18 cellular contexts compared by ENCODE assay signal in the genomic region with DNA sequence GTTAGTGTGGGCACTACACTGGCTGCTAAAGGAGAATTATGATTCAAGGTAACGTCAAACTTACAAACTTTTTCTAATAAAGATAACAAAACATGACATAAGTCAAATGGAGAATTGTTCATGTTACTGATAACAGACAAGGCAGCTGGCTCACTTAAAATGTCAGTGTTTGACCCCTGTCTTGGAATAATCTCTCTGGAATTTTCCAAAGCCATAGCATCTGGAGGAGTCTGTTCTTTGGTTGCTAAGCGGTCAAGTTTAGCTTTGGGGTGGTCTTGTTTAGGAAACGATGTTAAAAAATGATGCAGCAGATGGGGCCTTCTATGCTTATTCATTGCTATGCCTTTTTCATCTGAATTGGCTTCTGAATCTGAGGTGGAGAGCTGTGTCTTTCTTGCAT. TPM values are rescaled to one million over a fixed set of nuclear protein-coding genes. Genes with fewer than 3 reads are reported as not detected.
DNase-seq lines count a peak whose midpoint lies in the region; TF ChIP-seq lines count a peak whose summit lies in the region.
"Had no signal": no experiment of that assay in that cellular context is flagged by ENCODE, and none has a peak within 500 bp of the region (broad histone marks: within the 10 kb centered on the region; RNA-seq: fewer than 3 reads in every experiment).

No MANE protein-coding gene starts in this region.

- no peak overlapping the region for H2AFZ ChIP-seq in smooth muscle cell (ENCODE audit: low read depth)

- H3K36me3 Mint-ChIP-seq in activated T-helper 2 cell treated with anti-CD3 and anti-CD28 coated beads, Interferon-gamma antibody, Interleukin-2, Interleukin-4, amounts not matched to agents 10 μg/mL and 5 μg/mL and 100 μg/mL, durations not matched to agents 14 hours and 24 hours and 36 hours (ENCODE audit: low read depth), result peaks cover 44% of the 10 kb centered on the region

- peak overlapping the region; percentile 22 for H3K4me2 ChIP-seq in smooth muscle cell

- in situ Hi-C loops in GM13977 (cut with MboI; ENCODE audit: low pct_unique_long_range_greater_than_20kb, low sequenced_read_pairs, unreplicated experiment), result no loop called here

- POLR2A ChIA-PET in HEK293 (lab: Yijun Ruan, JAX), result no interaction called here

- no peaks in the 10 kb centered on the region for H3K9me3 Mint-ChIP-seq in activated T-helper 2 cell treated with anti-CD3 and anti-CD28 coated beads, Interferon-gamma antibody, Interleukin-2, Interleukin-4, amounts not matched to agents 10 μg/mL and 5 μg/mL and 100 μg/mL, durations not matched to agents 14 hours and 24 hours and 36 hours
- H3K9me3 Mint-ChIP-seq: CD4-positive, CD25-positive, alpha-beta regulatory T cell; H9 had no signal

- no peaks in the 10 kb centered on the region for H3K79me2 ChIP-seq in smooth muscle cell (ENCODE audit: low read depth)

- 30% methylated on average over 3 of the region's 3 CpGs for WGBS in smooth muscle cell (ENCODE audit: low lambda C conversion rate)

- H3K27ac Mint-ChIP-seq in activated T-helper 2 cell treated with anti-CD3 and anti-CD28 coated beads, Interferon-gamma antibody, Interleukin-2, Interleukin-4, amounts not matched to agents 10 μg/mL and 5 μg/mL and 100 μg/mL, durations not matched to agents 14 hours and 24 hours and 36 hours, result peak overlapping the region; percentile 5
- H3K27ac Mint-ChIP-seq: CD4-positive, CD25-positive, alpha-beta regulatory T cell; H9 had no signal

- H3K4me1 ChIP-seq in HEK293 (ENCODE audit: control insufficient read depth, insufficient read depth, low read length) (peaks cover 2% of the 10 kb centered on the region; the same call in 1 of the 2 replicates), smooth muscle cell (ENCODE audit: low read depth) (no peaks in the 10 kb centered on the region)

- no peaks in the 10 kb centered on the region for H3K9me3 ChIP-seq in HEK293 (ENCODE audit: control insufficient read depth, insufficient read depth, low read depth, low read length)
- no peaks in the 10 kb centered on the region for H3K9me3 ChIP-seq in smooth muscle cell (replicated peaks; ENCODE audit: low read depth)

- H3K4me3 ChIP-seq in HEK293 (ENCODE audit: low read depth, low read length) (no peak overlapping the region), fibroblast of the aortic adventitia (ENCODE audit: low read depth, low read length) (no peak overlapping the region), smooth muscle cell (no peak overlapping the region)
- H3K4me3 ChIP-seq: K562 had no signal

- H3K4me1 Mint-ChIP-seq in activated T-helper 2 cell treated with anti-CD3 and anti-CD28 coated beads, Interferon-gamma antibody, Interleukin-2, Interleukin-4, amounts not matched to agents 10 μg/mL and 5 μg/mL and 100 μg/mL, durations not matched to agents 14 hours and 24 hours and 36 hours (ENCODE audit: low read depth), result no peaks in the 10 kb centered on the region

- TF ChIP-seq CTCF in HEK293 (tag by site-specific recombination; IDR thresholded peaks at IDR 0.05), result no peak
- TF ChIP-seq CTCF in fibroblast of the aortic adventitia (IDR thresholded peaks at IDR 0.05; ENCODE audit: insufficient read depth, low read length), result no peak
- TF ChIP-seq CTCF in smooth muscle cell (IDR thresholded peaks at IDR 0.05; ENCODE audit: borderline replicate concordance, insufficient read depth, poor library complexity, severe bottlenecking), result no peak
- no peak for TF ChIP-seq CTCF in GM13977 (IDR thresholded peaks at IDR 0.05; ENCODE audit: extremely low read depth, insufficient read depth, missing control alignments)

- CTCF ChIA-PET in HEK293 (lab: Yijun Ruan, JAX), result no interaction called here

- DNase-seq in activated T-helper 2 cell treated with anti-CD3 and anti-CD28 coated beads, Interferon-gamma antibody, Interleukin-2, Interleukin-4, amounts not matched to agents 10 μg/mL and 5 μg/mL and 100 μg/mL, durations not matched to agents 14 hours and 24 hours and 36 hours (ENCODE audit: low spot score), result no peak
- DNase-seq in fibroblast of the aortic adventitia (ENCODE audit: low read depth) (peak; percentile 58), smooth muscle cell (lab: John Stamatoyannopoulos, UW; ENCODE audit: unreplicated experiment) (no peak), NCI-H1436 treated with DMSO at 0.1 percent for 48 hours (lab: John Stamatoyannopoulos, UW) (no peak), germinal center (ENCODE audit: low spot score) (no peak), GM13977 (ENCODE audit: low spot score) (no peak)
- DNase-seq: AML-193; CD4-positive, CD25-positive, alpha-beta regulatory T cell; EL; H9; NCI-H1048; NCI-H146; NCI-H2081; NCI-H510A treated with DMSO at 0.1 percent for 48 hours; NCI-H82; PC-3 had no signal

- no peaks in the 10 kb centered on the region for H3K27me3 Mint-ChIP-seq in activated T-helper 2 cell treated with anti-CD3 and anti-CD28 coated beads, Interferon-gamma antibody, Interleukin-2, Interleukin-4, amounts not matched to agents 10 μg/mL and 5 μg/mL and 100 μg/mL, durations not matched to agents 14 hours and 24 hours and 36 hours (ENCODE audit: low read depth)
- H3K27me3 Mint-ChIP-seq: CD4-positive, CD25-positive, alpha-beta regulatory T cell had no signal

- H3K27ac ChIP-seq in HEK293 (ENCODE audit: extremely low read depth, low read depth, low read length) (no peak overlapping the region), smooth muscle cell (ENCODE audit: low read depth) (peak overlapping the region; percentile 5)

- intact Hi-C loops in activated T-helper 2 cell treated with anti-CD3 and anti-CD28 coated beads, Interferon-gamma antibody, Interleukin-2, Interleukin-4, amounts not matched to agents 10 μg/mL and 5 μg/mL and 100 μg/mL, durations not matched to agents 14 hours and 24 hours and 36 hours (cut with micrococcal nuclease), result no loop called here

- H3K27me3 ChIP-seq in smooth muscle cell (ENCODE audit: low read depth), result no peaks in the 10 kb centered on the region

- H3K9ac ChIP-seq in smooth muscle cell (ENCODE audit: low read depth), result no peak overlapping the region

- H3K4me3 Mint-ChIP-seq in activated T-helper 2 cell treated with anti-CD3 and anti-CD28 coated beads, Interferon-gamma antibody, Interleukin-2, Interleukin-4, amounts not matched to agents 10 μg/mL and 5 μg/mL and 100 μg/mL, durations not matched to agents 14 hours and 24 hours and 36 hours (ENCODE audit: low read depth), result no peak overlapping the region
- H3K4me3 Mint-ChIP-seq: CD4-positive, CD25-positive, alpha-beta regulatory T cell; H9 had no signal

- H3K36me3 ChIP-seq in HEK293 (ENCODE audit: control insufficient read depth in 2 of 2, insufficient read depth in 1 of 2, low read length in 2 of 2), result no peaks in the 10 kb centered on the region
- no peaks in the 10 kb centered on the region for H3K36me3 ChIP-seq in smooth muscle cell (ENCODE audit: low read depth)

- H4K20me1 ChIP-seq in smooth muscle cell (ENCODE audit: low read depth), result no peaks in the 10 kb centered on the region

- peaks cover 8% of the 10 kb centered on the region for H3F3A ChIP-seq in smooth muscle cell (ENCODE audit: low read depth)

TF ChIP-seq in HEK293, 187 proteins besides CTCF, POLR2A, EP300 and RAD21:
- TF ChIP-seq ZNF701 (tag by site-specific recombination; IDR thresholded peaks at IDR 0.05) (no peak), ZNF132 (tag by site-specific recombination; IDR thresholded peaks at IDR 0.05; ENCODE audit: borderline replicate concordance) (no peak), ZNF24 (tag by site-specific recombination; IDR thresholded peaks at IDR 0.05) (no peak)
- TF ChIP-seq, protein P1, sequence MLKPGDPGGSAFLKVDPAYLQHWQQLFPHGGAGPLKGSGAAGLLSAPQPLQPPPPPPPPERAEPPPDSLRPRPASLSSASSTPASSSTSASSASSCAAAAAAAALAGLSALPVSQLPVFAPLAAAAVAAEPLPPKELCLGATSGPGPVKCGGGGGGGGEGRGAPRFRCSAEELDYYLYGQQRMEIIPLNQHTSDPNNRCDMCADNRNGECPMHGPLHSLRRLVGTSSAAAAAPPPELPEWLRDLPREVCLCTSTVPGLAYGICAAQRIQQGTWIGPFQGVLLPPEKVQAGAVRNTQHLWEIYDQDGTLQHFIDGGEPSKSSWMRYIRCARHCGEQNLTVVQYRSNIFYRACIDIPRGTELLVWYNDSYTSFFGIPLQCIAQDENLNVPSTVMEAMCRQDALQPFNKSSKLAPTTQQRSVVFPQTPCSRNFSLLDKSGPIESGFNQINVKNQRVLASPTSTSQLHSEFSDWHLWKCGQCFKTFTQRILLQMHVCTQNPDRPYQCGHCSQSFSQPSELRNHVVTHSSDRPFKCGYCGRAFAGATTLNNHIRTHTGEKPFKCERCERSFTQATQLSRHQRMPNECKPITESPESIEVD (tag by site-specific recombination; IDR thresholded peaks at IDR 0.05), result peak; percentile 48; the same call in 1 of the 2 replicates
- TF ChIP-seq, protein P2, sequence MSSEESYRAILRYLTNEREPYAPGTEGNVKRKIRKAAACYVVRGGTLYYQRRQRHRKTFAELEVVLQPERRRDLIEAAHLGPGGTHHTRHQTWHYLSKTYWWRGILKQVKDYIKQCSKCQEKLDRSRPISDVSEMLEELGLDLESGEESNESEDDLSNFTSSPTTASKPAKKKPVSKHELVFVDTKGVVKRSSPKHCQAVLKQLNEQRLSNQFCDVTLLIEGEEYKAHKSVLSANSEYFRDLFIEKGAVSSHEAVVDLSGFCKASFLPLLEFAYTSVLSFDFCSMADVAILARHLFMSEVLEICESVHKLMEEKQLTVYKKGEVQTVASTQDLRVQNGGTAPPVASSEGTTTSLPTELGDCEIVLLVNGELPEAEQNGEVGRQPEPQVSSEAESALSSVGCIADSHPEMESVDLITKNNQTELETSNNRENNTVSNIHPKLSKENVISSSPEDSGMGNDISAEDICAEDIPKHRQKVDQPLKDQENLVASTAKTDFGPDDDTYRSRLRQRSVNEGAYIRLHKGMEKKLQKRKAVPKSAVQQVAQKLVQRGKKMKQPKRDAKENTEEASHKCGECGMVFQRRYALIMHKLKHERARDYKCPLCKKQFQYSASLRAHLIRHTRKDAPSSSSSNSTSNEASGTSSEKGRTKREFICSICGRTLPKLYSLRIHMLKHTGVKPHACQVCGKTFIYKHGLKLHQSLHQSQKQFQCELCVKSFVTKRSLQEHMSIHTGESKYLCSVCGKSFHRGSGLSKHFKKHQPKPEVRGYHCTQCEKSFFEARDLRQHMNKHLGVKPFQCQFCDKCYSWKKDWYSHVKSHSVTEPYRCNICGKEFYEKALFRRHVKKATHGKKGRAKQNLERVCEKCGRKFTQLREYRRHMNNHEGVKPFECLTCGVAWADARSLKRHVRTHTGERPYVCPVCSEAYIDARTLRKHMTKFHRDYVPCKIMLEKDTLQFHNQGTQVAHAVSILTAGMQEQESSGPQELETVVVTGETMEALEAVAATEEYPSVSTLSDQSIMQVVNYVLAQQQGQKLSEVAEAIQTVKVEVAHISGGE (tag by site-specific recombination; conservative IDR thresholded peaks at IDR 0.05; ENCODE audit: low read depth), result no peak

RNA-seq across cellular contexts. Expression of gene LYST, which starts 56.8 kb away (rescaled TPM):
- total RNA-seq in activated T-helper 2 cell treated with anti-CD3 and anti-CD28 coated beads, Interferon-gamma antibody, Interleukin-2, Interleukin-4, amounts not matched to agents 10 μg/mL and 5 μg/mL and 100 μg/mL, durations not matched to agents 14 hours and 24 hours and 36 hours, result 98.6 and 110 TPM in 2 replicates
- 28.1 and 30.4 TPM in 2 replicates for total RNA-seq in fibroblast of the aortic adventitia (ENCODE audit: low replicate concordance)
- 13.5 and 18.8 TPM in 2 replicates for total RNA-seq in smooth muscle cell
- polyA plus RNA-seq in smooth muscle cell, result 2.2 and 4.5 TPM in 2 replicates
